Comparison of ENCODE assay signal across 10 cellular contexts in the genomic region with DNA sequence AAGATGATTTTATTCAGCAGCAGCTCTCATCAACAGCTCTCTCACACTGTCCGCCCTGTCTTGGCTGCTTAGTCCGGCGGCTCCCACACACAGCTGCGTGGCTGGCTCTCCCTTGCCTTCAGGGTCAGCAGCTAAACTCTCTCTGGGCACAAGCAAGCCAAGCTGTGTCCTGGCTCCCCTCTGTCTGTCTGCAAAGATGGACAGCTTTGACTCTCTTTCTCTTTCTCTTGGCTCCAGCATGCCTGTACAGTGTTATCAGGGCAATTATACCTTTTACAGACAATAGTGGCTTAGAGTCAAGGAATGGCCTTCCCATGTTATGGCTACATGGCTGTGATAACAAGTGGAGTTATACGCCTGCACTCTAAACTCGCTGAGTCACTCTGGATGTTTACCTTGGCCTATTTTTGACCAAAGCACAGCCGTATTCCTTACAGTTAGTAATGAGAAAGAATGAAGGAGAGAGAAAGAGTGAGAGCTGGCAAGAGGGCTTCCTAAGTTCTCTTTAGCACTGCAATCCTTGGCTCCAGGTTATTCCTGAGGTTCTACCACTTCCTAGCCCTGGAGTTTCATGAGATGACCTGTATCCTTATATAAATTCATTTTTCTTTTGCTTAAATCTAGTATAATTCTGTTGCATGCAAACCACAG. TPM values are rescaled to one million over a fixed set of nuclear protein-coding genes. Genes with fewer than 3 reads are reported as not detected.
DNase-seq lines count a peak whose midpoint lies in the region; ATAC-seq and TF ChIP-seq lines count a peak whose summit lies in the region.
"Had no signal": no experiment of that assay in that cellular context is flagged by ENCODE, and none has a peak within 500 bp of the region (broad histone marks: within the 10 kb centered on the region; RNA-seq: fewer than 3 reads in every experiment).

No MANE protein-coding gene starts in this region.

- no peak for TF ChIP-seq EP300 in tibial nerve (IDR thresholded peaks at IDR 0.05)

- 44 to 59% methylated on average over 7 of the region's 7 CpGs for WGBS in lung, 2 donors
- 28 to 57% methylated on average over 7 of the region's 7 CpGs for WGBS in tibial nerve, 2 donors

- H3K4me1 ChIP-seq in lung (ENCODE audit: control insufficient read depth in 2 of 2, insufficient read depth in 2 of 2, low read length in 2 of 2) (no peaks in the 10 kb centered on the region), tibial nerve (peaks cover 0 to 24% (median 5%) of the 10 kb centered on the region in 4 donors)

- no peak overlapping the region for H3K4me3 ChIP-seq in NB4 (ENCODE audit: low read depth, low read length)
- no peak overlapping the region for H3K4me3 ChIP-seq in cardiac fibroblast (replicated peaks in 1 of 2; ENCODE audit: low read depth in 2 of 2, low read length in 2 of 2)
- H3K4me3 ChIP-seq in lung, result no peak overlapping the region
- H3K4me3 ChIP-seq in tibial nerve, result no peak overlapping the region

- peak overlapping the region in 1 of 2 donors; percentile 57 for H3K27ac ChIP-seq in lung (ENCODE audit: low read depth in 1 of 2, low read length in 1 of 2)
- peak overlapping the region in 3 of 4 donors; percentile 17 to 75 (median 32) for H3K27ac ChIP-seq in tibial nerve
- H3K27ac ChIP-seq: HL-60 had no signal

- H3K36me3 ChIP-seq in lung (ENCODE audit: control insufficient read depth in 2 of 2, insufficient read depth in 2 of 2, low read length in 2 of 2), result no peaks in the 10 kb centered on the region
- no peaks in the 10 kb centered on the region for H3K36me3 ChIP-seq in tibial nerve

- H3K9me3 ChIP-seq in lung (ENCODE audit: control insufficient read depth in 2 of 2, insufficient read depth in 1 of 2, low read length in 1 of 2) (peaks cover 2 to 4% of the 10 kb centered on the region in 2 donors), tibial nerve (peaks cover 0 to 8% (median 0%) of the 10 kb centered on the region in 4 donors)

- peak; percentile 16 for DNase-seq in NB4 (ENCODE audit: low read depth)
- DNase-seq in cardiac fibroblast (ENCODE audit: low read depth in 2 of 2), result peak; percentile 84 to 93
- DNase-seq in lung (ENCODE audit: low spot score), result peak; percentile 29
- DNase-seq in tibial nerve (ENCODE audit: low spot score in 2 of 2), result peak; percentile 9 to 20
- no peak for DNase-seq in NOMO-1 (lab: John Stamatoyannopoulos, UW; ENCODE audit: unreplicated experiment in 2 of 2)
- DNase-seq in HuH-7 (ENCODE audit: low spot score), result no peak
- no peak for DNase-seq in NCI-H1930 (lab: John Stamatoyannopoulos, UW)
- DNase-seq in NCI-H187 (lab: John Stamatoyannopoulos, UW), result no peak
- DNase-seq: SW 1271 had no signal

- TF ChIP-seq POLR2A in NB4 (IDR thresholded peaks at IDR 0.05; ENCODE audit: extremely low read depth, insufficient read length), result no peak
- TF ChIP-seq POLR2A in tibial nerve (IDR thresholded peaks at IDR 0.05), result no peak

- TF ChIP-seq CTCF in NB4 (IDR thresholded peaks at IDR 0.05; ENCODE audit: low read depth, low read length), result no peak
- no peak for TF ChIP-seq CTCF in cardiac fibroblast (IDR thresholded peaks at IDR 0.05; ENCODE audit: low read depth, low read length)
- TF ChIP-seq CTCF in lung (IDR thresholded peaks at IDR 0.05; ENCODE audit: control extremely low read depth, extremely low read depth), result no peak
- no peak for TF ChIP-seq CTCF in tibial nerve (IDR thresholded peaks at IDR 0.05)

- peak; percentile 19 for ATAC-seq in lung (ENCODE audit: insufficient read depth, low FRiP score)

- H3K27me3 ChIP-seq in lung (ENCODE audit: control insufficient read depth, insufficient read depth), result no peaks in the 10 kb centered on the region
- H3K27me3 ChIP-seq in tibial nerve, result no peaks in the 10 kb centered on the region

RNA-seq across cellular contexts. Expression of a gene that starts 59.9 kb away (rescaled TPM):
- 1 to 10 TPM; 3.1 to 3.8 TPM for total RNA-seq in lung
- polyA plus RNA-seq in lung, result 1 to 10 TPM in 1 of 2 donors, under 1 TPM in 1; 0.96 to 1.1 TPM
- total RNA-seq in tibial nerve, result 1 to 10 TPM; 2.1 to 3.7 (median 2.5) TPM

Comparison
In these comparisons a context has a peak if more than half of its experiments do, and no peak if none do; other contexts are left out.
1. DNase-seq: peak in NB4 (single experiment), cardiac fibroblast (2 of 2), lung (single experiment) and tibial nerve (2 of 2); none in NOMO-1 (0 of 2), HuH-7 (single experiment), NCI-H1930 (0 of 2) and NCI-H187 (0 of 2).